In the genomic region with DNA sequence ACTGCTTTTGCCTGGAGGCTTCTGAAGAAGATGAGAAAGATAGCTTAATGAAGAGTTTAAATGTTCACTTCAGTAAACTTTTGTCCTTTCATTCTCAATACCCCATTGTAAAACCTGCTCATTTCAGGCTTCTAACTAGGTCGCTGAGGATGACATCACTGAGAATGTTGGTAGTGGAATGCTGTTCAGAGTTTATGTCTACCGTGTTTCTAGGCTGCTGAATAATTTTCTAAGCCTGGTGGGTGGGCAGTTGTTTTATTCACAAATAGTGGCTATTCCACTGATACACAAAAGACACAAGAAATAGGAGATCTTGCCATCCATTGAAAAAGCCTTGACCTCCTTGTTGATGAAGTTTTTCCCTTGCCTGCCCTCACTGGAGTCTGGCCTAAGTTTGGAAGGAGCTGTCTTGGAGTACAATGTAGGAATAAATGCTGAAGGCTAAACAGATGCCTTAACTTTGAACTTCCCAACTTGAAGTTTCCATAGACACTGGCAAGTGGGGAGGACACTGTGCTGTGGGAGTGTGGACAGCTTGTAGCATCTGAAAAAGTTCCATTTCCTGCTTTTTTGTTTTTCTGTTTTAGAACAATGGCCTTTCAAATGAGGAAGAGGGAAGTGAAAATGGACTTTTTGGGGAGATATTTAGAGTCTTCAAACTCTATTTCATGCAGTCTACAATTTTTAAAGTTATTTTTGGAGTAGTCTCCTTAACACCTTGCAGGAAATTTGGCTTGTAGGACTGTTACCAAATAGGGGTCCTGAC, we compare ENCODE assay signal across 1 cellular context.
A peak's percentile ranks its signal among the peaks of the same experiment; 100 is the strongest.
TF ChIP-seq lines count a peak whose summit lies in the region.

No MANE protein-coding gene starts in this region.

TF ChIP-seq in GM12878, 131 proteins besides CTCF, POLR2A, EP300 and RAD21 (continued from another document):
- TF ChIP-seq, protein P1, sequence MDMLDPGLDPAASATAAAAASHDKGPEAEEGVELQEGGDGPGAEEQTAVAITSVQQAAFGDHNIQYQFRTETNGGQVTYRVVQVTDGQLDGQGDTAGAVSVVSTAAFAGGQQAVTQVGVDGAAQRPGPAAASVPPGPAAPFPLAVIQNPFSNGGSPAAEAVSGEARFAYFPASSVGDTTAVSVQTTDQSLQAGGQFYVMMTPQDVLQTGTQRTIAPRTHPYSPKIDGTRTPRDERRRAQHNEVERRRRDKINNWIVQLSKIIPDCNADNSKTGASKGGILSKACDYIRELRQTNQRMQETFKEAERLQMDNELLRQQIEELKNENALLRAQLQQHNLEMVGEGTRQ (IDR thresholded peaks at IDR 0.05; ENCODE audit: borderline replicate concordance, low read depth, low read length) = no peak
- TF ChIP-seq ESRRA (IDR thresholded peaks at IDR 0.05; ENCODE audit: low read length) = no peak
- TF ChIP-seq YBX1 (IDR thresholded peaks at IDR 0.05) = no peak
- no peak for TF ChIP-seq KDM1A (IDR thresholded peaks at IDR 0.05; ENCODE audit: borderline replicate concordance)
- peak; percentile 88 for TF ChIP-seq EED (IDR thresholded peaks at IDR 0.05; ENCODE audit: low read depth)
- TF ChIP-seq, protein P2, sequence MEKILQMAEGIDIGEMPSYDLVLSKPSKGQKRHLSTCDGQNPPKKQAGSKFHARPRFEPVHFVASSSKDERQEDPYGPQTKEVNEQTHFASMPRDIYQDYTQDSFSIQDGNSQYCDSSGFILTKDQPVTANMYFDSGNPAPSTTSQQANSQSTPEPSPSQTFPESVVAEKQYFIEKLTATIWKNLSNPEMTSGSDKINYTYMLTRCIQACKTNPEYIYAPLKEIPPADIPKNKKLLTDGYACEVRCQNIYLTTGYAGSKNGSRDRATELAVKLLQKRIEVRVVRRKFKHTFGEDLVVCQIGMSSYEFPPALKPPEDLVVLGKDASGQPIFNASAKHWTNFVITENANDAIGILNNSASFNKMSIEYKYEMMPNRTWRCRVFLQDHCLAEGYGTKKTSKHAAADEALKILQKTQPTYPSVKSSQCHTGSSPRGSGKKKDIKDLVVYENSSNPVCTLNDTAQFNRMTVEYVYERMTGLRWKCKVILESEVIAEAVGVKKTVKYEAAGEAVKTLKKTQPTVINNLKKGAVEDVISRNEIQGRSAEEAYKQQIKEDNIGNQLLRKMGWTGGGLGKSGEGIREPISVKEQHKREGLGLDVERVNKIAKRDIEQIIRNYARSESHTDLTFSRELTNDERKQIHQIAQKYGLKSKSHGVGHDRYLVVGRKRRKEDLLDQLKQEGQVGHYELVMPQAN (conservative IDR thresholded peaks at IDR 0.05) = no peak
- TF ChIP-seq TCF12 (IDR thresholded peaks at IDR 0.05; ENCODE audit: low read depth, low read length) = no peak
- peak; percentile 79 for TF ChIP-seq DPF2 (IDR thresholded peaks at IDR 0.05)
- TF ChIP-seq GATAD2B (conservative IDR thresholded peaks at IDR 0.05; ENCODE audit: low read depth) = no peak
- TF ChIP-seq, protein P3, sequence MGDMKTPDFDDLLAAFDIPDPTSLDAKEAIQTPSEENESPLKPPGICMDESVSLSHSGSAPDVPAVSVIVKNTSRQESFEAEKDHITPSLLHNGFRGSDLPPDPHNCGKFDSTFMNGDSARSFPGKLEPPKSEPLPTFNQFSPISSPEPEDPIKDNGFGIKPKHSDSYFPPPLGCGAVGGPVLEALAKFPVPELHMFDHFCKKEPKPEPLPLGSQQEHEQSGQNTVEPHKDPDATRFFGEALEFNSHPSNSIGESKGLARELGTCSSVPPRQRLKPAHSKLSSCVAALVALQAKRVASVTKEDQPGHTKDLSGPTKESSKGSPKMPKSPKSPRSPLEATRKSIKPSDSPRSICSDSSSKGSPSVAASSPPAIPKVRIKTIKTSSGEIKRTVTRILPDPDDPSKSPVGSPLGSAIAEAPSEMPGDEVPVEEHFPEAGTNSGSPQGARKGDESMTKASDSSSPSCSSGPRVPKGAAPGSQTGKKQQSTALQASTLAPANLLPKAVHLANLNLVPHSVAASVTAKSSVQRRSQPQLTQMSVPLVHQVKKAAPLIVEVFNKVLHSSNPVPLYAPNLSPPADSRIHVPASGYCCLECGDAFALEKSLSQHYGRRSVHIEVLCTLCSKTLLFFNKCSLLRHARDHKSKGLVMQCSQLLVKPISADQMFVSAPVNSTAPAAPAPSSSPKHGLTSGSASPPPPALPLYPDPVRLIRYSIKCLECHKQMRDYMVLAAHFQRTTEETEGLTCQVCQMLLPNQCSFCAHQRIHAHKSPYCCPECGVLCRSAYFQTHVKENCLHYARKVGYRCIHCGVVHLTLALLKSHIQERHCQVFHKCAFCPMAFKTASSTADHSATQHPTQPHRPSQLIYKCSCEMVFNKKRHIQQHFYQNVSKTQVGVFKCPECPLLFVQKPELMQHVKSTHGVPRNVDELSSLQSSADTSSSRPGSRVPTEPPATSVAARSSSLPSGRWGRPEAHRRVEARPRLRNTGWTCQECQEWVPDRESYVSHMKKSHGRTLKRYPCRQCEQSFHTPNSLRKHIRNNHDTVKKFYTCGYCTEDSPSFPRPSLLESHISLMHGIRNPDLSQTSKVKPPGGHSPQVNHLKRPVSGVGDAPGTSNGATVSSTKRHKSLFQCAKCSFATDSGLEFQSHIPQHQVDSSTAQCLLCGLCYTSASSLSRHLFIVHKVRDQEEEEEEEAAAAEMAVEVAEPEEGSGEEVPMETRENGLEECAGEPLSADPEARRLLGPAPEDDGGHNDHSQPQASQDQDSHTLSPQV (IDR thresholded peaks at IDR 0.05) = no peak
TF ChIP-seq in GM12878: peak in this region for 19.
